Comparison of ENCODE assay signal across 9 cellular contexts in the genomic region with DNA sequence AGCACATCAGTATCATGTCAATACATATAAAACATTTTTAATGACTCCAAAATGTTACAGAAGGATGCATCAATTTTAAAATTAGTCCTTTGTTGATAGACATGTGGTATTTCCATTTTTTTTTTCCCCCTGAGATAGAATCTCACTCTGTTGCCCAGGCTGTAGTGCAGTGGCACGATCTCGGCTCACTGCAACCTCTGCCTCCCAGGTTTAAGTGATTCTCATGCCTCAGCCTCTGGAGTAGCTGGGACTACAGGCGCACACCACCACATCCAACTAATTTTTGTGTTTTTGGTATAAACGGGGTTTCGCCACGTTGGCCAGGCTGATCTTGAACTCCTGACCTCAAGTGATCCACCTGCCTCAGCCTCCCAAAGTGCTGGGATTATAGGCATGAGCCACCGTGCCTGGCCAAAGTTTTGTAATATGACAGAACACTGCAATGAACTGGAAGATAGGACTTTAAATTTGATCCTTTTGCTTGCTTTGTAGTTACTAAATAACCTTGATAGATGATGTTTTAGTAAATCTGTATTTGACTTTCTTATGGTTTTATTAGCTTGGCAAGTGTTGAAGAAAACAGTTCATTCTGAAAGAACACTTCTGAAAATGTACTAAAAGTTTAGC. TPM values are rescaled to one million over a fixed set of nuclear protein-coding genes. Genes with fewer than 3 reads are reported as not detected.
"Had no signal": no experiment of that assay in that cellular context is flagged by ENCODE, and none has a peak within 500 bp of the region (broad histone marks: within the 10 kb centered on the region; RNA-seq: fewer than 3 reads in every experiment).

No MANE protein-coding gene starts in this region.

RNA-seq across cellular contexts. Expression of a gene that starts 3.4 kb away (rescaled TPM):
- total RNA-seq: natural killer cell treated with Interleukin-12 subunit alpha and Interleukin-12 subunit beta and Interleukin-15 and Interleukin-18, amount 100 ng/mL, for 72 hours had no signal

RNA-seq across cellular contexts. Expression of a gene that starts 27.6 kb away (rescaled TPM):
- total RNA-seq: chondrocyte; fibroblast of lung; frontal cortex; glomerular endothelial cell; left ventricle myocardium inferior; natural killer cell treated with Interleukin-12 subunit alpha and Interleukin-12 subunit beta and Interleukin-15 and Interleukin-18, amount 100 ng/mL, for 72 hours; skeletal muscle tissue had no signal
- polyA plus RNA-seq: fibroblast of lung, heart left ventricle, urinary bladder had no signal
